In genomic region chr10:88186335-88186734, GRCh38 we compare ENCODE assay signal across 19 cellular contexts.
A peak's percentile ranks its signal among the peaks of the same experiment; 100 is the strongest.
DNase-seq lines count a peak whose midpoint lies in the region; ATAC-seq, FAIRE-seq and TF ChIP-seq lines count a peak whose summit lies in the region.
"Had no signal": no experiment of that assay in that cellular context is flagged by ENCODE, and none has a peak within 500 bp of the region (broad histone marks: within the 10 kb centered on the region; RNA-seq: fewer than 3 reads in every experiment).

No MANE protein-coding gene starts in this region.

- no peaks in the 10 kb centered on the region for H3K36me3 Mint-ChIP-seq in stimulated activated effector memory CD8-positive, alpha-beta T cell treated with anti-CD3 and anti-CD28 coated beads, Interleukin-12 subunit alpha, Interleukin-12 subunit beta, amount 100 ng/mL, for 72 hours
- H3K36me3 Mint-ChIP-seq: CD4-positive, CD25-positive, alpha-beta regulatory T cell; natural killer cell treated with Interleukin-12 subunit alpha and Interleukin-12 subunit beta and Interleukin-15 and Interleukin-18, amount 100 ng/mL, for 72 hours had no signal

- H3K4me3 Mint-ChIP-seq in stimulated activated effector memory CD8-positive, alpha-beta T cell treated with anti-CD3 and anti-CD28 coated beads, Interleukin-12 subunit alpha, Interleukin-12 subunit beta, amount 100 ng/mL, for 72 hours: no peak overlapping the region
- H3K4me3 Mint-ChIP-seq: CD4-positive, CD25-positive, alpha-beta regulatory T cell; natural killer cell treated with Interleukin-12 subunit alpha and Interleukin-12 subunit beta and Interleukin-15 and Interleukin-18, amount 100 ng/mL, for 72 hours had no signal

- TF ChIP-seq POLR2A in GM12891 (IDR thresholded peaks at IDR 0.05; ENCODE audit: low read depth, low read length): no peak

- H3K4me3 ChIP-seq in fibroblast of mammary gland (ENCODE audit: control insufficient read depth, low read depth, low read length): no peak overlapping the region
- H3K4me3 ChIP-seq: PC-9 had no signal

- FAIRE-seq in GM12891 (lab: Jason Lieb, UNC): peak; percentile 51
- FAIRE-seq: frontal cortex, HTR-8/SVneo had no signal

- H3K4me1 Mint-ChIP-seq in stimulated activated effector memory CD8-positive, alpha-beta T cell treated with anti-CD3 and anti-CD28 coated beads, Interleukin-12 subunit alpha, Interleukin-12 subunit beta, amount 100 ng/mL, for 72 hours: no peaks in the 10 kb centered on the region

- DNase-seq in GM12891 (ENCODE audit: insufficient read length, low spot score) (no peak), RPMI7951 (ENCODE audit: low read depth) (peak; percentile 41), fibroblast of mammary gland (ENCODE audit: low read depth) (peak; percentile 85), NCI-H1105 treated with DMSO at 0.1 percent for 48 hours (lab: John Stamatoyannopoulos, UW) (no peak)
- DNase-seq in stimulated activated effector memory CD8-positive, alpha-beta T cell treated with anti-CD3 and anti-CD28 coated beads, Interleukin-12 subunit alpha, Interleukin-12 subunit beta, amount 100 ng/mL, for 72 hours (ENCODE audit: low spot score in 2 of 2): no peak
- DNase-seq in stimulated activated CD4-positive, alpha-beta T cell treated with anti-CD3 and anti-CD28 coated beads, Interleukin-12 subunit alpha, Interleukin-12 subunit beta, amount 100 ng/mL, for 4 hours: no peak
- DNase-seq: activated CD8-positive, alpha-beta memory T cell treated with anti-CD3 and anti-CD28 coated beads for 24 hours; aorta; CD4-positive, CD25-positive, alpha-beta regulatory T cell; DMS79; mammary epithelial cell; NCI-H187; NCI-H526 treated with DMSO at 0.1 percent for 48 hours; PC-9 had no signal

- no peak overlapping the region for H3K27ac Mint-ChIP-seq in stimulated activated effector memory CD8-positive, alpha-beta T cell treated with anti-CD3 and anti-CD28 coated beads, Interleukin-12 subunit alpha, Interleukin-12 subunit beta, amount 100 ng/mL, for 72 hours
- H3K27ac Mint-ChIP-seq: activated T-helper 2 cell treated with anti-CD3 and anti-CD28 coated beads, Interferon-gamma antibody, Interleukin-2, Interleukin-4, amounts not matched to agents 10 μg/mL and 5 μg/mL and 100 μg/mL, durations not matched to agents 14 hours and 24 hours and 36 hours; CD4-positive, CD25-positive, alpha-beta regulatory T cell; natural killer cell treated with Interleukin-12 subunit alpha and Interleukin-12 subunit beta and Interleukin-15 and Interleukin-18, amount 100 ng/mL, for 72 hours had no signal

- ATAC-seq in stimulated activated effector memory CD8-positive, alpha-beta T cell treated with anti-CD3 and anti-CD28 coated beads, Interleukin-12 subunit alpha, Interleukin-12 subunit beta, amount 100 ng/mL, for 72 hours: peak; percentile 31
- no peak for ATAC-seq in HG02885 (IDR thresholded peaks at IDR 0.05; ENCODE audit: poor library complexity, unreplicated experiment)
- ATAC-seq: natural killer cell treated with Interleukin-12 subunit alpha and Interleukin-12 subunit beta and Interleukin-15 and Interleukin-18, amount 100 ng/mL, for 72 hours had no signal

- H3K9me3 Mint-ChIP-seq in stimulated activated effector memory CD8-positive, alpha-beta T cell treated with anti-CD3 and anti-CD28 coated beads, Interleukin-12 subunit alpha, Interleukin-12 subunit beta, amount 100 ng/mL, for 72 hours: no peaks in the 10 kb centered on the region
- H3K9me3 Mint-ChIP-seq: activated T-helper 2 cell treated with anti-CD3 and anti-CD28 coated beads, Interferon-gamma antibody, Interleukin-2, Interleukin-4, amounts not matched to agents 10 μg/mL and 5 μg/mL and 100 μg/mL, durations not matched to agents 14 hours and 24 hours and 36 hours; natural killer cell treated with Interleukin-12 subunit alpha and Interleukin-12 subunit beta and Interleukin-15 and Interleukin-18, amount 100 ng/mL, for 72 hours had no signal

- no peak for TF ChIP-seq CTCF in fibroblast of mammary gland (conservative IDR thresholded peaks at IDR 0.05; ENCODE audit: control insufficient read depth, insufficient read depth, low read depth, low read length)

TF ChIP-seq in GM12891, 5 proteins besides CTCF, POLR2A, EP300 and RAD21:
- TF ChIP-seq POU2F2 (IDR thresholded peaks at IDR 0.05; ENCODE audit: low read depth, low read length): no peak
- TF ChIP-seq POLR2AphosphoS5 (IDR thresholded peaks at IDR 0.05; ENCODE audit: low read depth, low read length): no peak

Comparison
In these comparisons a context has a peak if more than half of its experiments do, and no peak if none do; other contexts are left out.
1. DNase-seq: peak in RPMI7951 (single experiment) and fibroblast of mammary gland (single experiment); none in GM12891 (single experiment), stimulated activated effector memory CD8-positive, alpha-beta T cell treated with anti-CD3 and anti-CD28 coated beads, Interleukin-12 subunit alpha, Interleukin-12 subunit beta, amount 100 ng/mL, for 72 hours (0 of 2), stimulated activated CD4-positive, alpha-beta T cell treated with anti-CD3 and anti-CD28 coated beads, Interleukin-12 subunit alpha, Interleukin-12 subunit beta, amount 100 ng/mL, for 4 hours (single experiment) and NCI-H1105 treated with DMSO at 0.1 percent for 48 hours (single experiment).